1 cellular context compared by ENCODE assay signal in genomic region chr3:41159581-41160189, GRCh38.
A peak's percentile ranks its signal among the peaks of the same experiment; 100 is the strongest.
TF ChIP-seq lines count a peak whose summit lies in the region.

No MANE protein-coding gene starts in this region.

TF ChIP-seq in K562, 482 proteins besides CTCF, POLR2A, EP300 and RAD21:
- peak; percentile 34 for TF ChIP-seq MEIS2 (IDR thresholded peaks at IDR 0.05; ENCODE audit: partially characterized antibody)
- no peak for TF ChIP-seq BMI1 (IDR thresholded peaks at IDR 0.05; ENCODE audit: low read length)
- TF ChIP-seq PBX2 (CRISPR knock-in tag; IDR thresholded peaks at IDR 0.05; ENCODE audit: low read depth), result no peak
- TF ChIP-seq PBX2 (tag; conservative IDR thresholded peaks at IDR 0.05; ENCODE audit: low read depth), result 0 out of 2 replicates have a peak, but pooled peaks have one; percentile 29
- no peak for TF ChIP-seq ZNF830 (CRISPR knock-in tag; IDR thresholded peaks at IDR 0.05)
- no peak for TF ChIP-seq ZNF583 (CRISPR knock-in tag; IDR thresholded peaks at IDR 0.05)
- TF ChIP-seq NFE2 (IDR thresholded peaks at IDR 0.05; ENCODE audit: low read depth), result no peak
- no peak for TF ChIP-seq PML (IDR thresholded peaks at IDR 0.05; ENCODE audit: low read length)
- TF ChIP-seq BACH1 (tag; IDR thresholded peaks at IDR 0.05), result no peak
- TF ChIP-seq NKRF (IDR thresholded peaks at IDR 0.05; ENCODE audit: borderline replicate concordance), result no peak
- no peak for TF ChIP-seq SAP30 (IDR thresholded peaks at IDR 0.05; ENCODE audit: borderline replicate concordance, insufficient read depth, low read depth, low read length, poor library complexity, severe bottlenecking)
